ENCODE assay signal across 8 cellular contexts in the genomic region with DNA sequence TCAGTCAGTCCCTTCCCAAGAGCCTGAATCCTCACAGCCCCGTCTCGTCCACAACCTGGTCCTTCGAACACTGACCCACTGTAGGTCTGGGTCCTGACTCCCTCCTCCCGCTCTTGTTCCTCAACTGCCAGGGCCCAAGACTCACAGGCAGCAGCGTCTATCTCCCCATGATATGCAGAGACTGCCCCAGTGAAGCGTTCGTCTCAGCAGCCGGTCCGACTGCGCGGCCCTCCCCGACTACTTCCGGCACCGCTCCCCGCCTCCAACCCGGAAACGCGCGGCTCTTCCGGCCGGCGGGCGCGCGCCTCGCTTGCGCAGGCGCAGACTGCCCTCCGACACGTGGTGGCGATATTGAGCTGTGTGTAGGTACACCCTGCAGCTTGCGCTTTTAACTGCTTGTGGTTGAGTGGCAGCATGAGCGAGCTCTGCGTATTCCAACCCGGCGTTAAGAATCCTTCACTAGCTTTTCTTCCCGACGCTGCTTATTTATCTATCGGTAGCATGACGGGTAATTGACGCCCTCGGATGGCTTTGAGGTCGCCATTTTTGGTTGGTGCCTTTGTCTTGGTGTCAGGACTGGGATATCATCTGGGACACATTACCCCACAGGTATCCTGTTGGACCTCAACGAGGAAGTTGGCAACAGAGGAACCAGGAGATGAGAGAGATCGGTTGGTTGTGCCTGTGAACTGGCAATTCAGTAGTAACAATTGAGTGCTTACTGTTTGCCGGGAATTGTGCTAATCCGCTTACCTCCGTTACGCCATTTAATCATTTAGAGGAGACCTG. TPM values are rescaled to one million over a fixed set of nuclear protein-coding genes. Genes with fewer than 3 reads are reported as not detected.
DNase-seq lines count a peak whose midpoint lies in the region; ATAC-seq and TF ChIP-seq lines count a peak whose summit lies in the region.

A gene with protein sequence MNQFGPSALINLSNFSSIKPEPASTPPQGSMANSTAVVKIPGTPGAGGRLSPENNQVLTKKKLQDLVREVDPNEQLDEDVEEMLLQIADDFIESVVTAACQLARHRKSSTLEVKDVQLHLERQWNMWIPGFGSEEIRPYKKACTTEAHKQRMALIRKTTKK (minus strand): TSS at position 221 of the 789 bp plus-strand sequence. CDS start 20,986 bp downstream, outside the sequence.

- H3K36me3 ChIP-seq in PC-9 (ENCODE audit: low read depth) = no peaks in the 10 kb centered on the region

- H3K4me3 ChIP-seq in PC-9 = peak within 1 kb of the TSS; percentile 91

- peak within 1 kb of the TSS; percentile 93 for H2AFZ ChIP-seq in PC-9

- H4K20me1 ChIP-seq in PC-9 (ENCODE audit: insufficient read depth) = no peaks in the 10 kb centered on the region

- no peaks in the 10 kb centered on the region for H3K27me3 ChIP-seq in PC-9 (ENCODE audit: insufficient read depth, low read depth)

- peaks cover 22% of the 10 kb centered on the region for H3F3A ChIP-seq in PC-9 (ENCODE audit: insufficient read depth, low read depth)

- peak within 1 kb of the TSS; percentile 99 for H3K4me2 ChIP-seq in PC-9

- no peaks in the 10 kb centered on the region for H3K9me2 ChIP-seq in PC-9 (ENCODE audit: insufficient read depth)

- no peaks in the 10 kb centered on the region for H3K9me3 ChIP-seq in PC-9 (ENCODE audit: insufficient read depth, low read depth)

- BruUV-seq in PC-9 (replicated peaks; lab: Mats Ljungman, UMichigan) = TSS peak; percentile 90

- peak within 1 kb of the TSS; percentile 97 for H3K27ac Mint-ChIP-seq in activated T-cell treated with anti-CD3 and anti-CD28 coated beads, Interleukin-2, amount 50 U/mL, for 24 hours

- peak within 1 kb of the TSS; percentile 97 for H3K27ac ChIP-seq in PC-9

- DNase-seq in DMS53 treated with DMSO at 0.1 percent for 48 hours (lab: John Stamatoyannopoulos, UW; ENCODE audit: unreplicated experiment) = peak; percentile 96
- DNase-seq in KBM-7 = peak; percentile 99
- peak; percentile 81 to 85 for DNase-seq in PC-9
- peak; percentile 94 for DNase-seq in activated T-cell treated with anti-CD3 and anti-CD28 coated beads, Interleukin-2, amount 50 U/mL, for 24 hours
- peak; percentile 95 for DNase-seq in myocyte (ENCODE audit: low read depth)
- peak; percentile 82 to 83 for DNase-seq in stimulated activated CD8-positive, alpha-beta memory T cell treated with anti-CD3 and anti-CD28 coated beads, Interleukin-7, amount 100 ng/mL, for 48 hours (ENCODE audit: extremely low read depth in 1 of 2, low read depth in 1 of 2)

- H3K4me1 ChIP-seq in PC-9 (replicated peaks; ENCODE audit: insufficient read depth) = peaks cover 16% of the 10 kb centered on the region

- intact Hi-C loops in PC-9 (cut with micrococcal nuclease; ENCODE audit: unreplicated experiment) = loop anchor here (1.0 to 10.0 kb wide), 4 partner anchors 93 to 562 kb away; a partner anchor contains a TSS

- H3K9me3 Mint-ChIP-seq in activated T-cell treated with anti-CD3 and anti-CD28 coated beads, Interleukin-2, amount 50 U/mL, for 24 hours = no peaks in the 10 kb centered on the region

- peaks cover 24% of the 10 kb centered on the region for H3K79me2 ChIP-seq in PC-9 (ENCODE audit: low read depth)

- H3K4me1 Mint-ChIP-seq in activated T-cell treated with anti-CD3 and anti-CD28 coated beads, Interleukin-2, amount 50 U/mL, for 24 hours (ENCODE audit: low read depth) = peaks cover 48% of the 10 kb centered on the region

- POLR2A ChIA-PET in PC-9 (lab: Charles Lee; ENCODE audit: unreplicated experiment) = interaction anchor here (0.6 to 1.0 kb wide), 12 partner anchors 25 to 1937 kb away, joined by 3 to 45 read pairs (median 4); a partner anchor contains a TSS

- ATAC-seq in GM21619 (IDR thresholded peaks at IDR 0.05; ENCODE audit: unreplicated experiment) (peak; percentile 72), esophagus mucosa (peak; percentile 95)

- H3K4me3 Mint-ChIP-seq in activated T-cell treated with anti-CD3 and anti-CD28 coated beads, Interleukin-2, amount 50 U/mL, for 24 hours = peak within 1 kb of the TSS; percentile 98

- CTCF ChIA-PET in PC-9 (lab: Charles Lee) = interaction anchor here (0.5 to 1.3 kb wide), 10 partner anchors 93 to 291 kb away, joined by 3 to 23 read pairs (median 6); a partner anchor contains a TSS

- peaks cover 41% of the 10 kb centered on the region for H3K36me3 Mint-ChIP-seq in activated T-cell treated with anti-CD3 and anti-CD28 coated beads, Interleukin-2, amount 50 U/mL, for 24 hours (ENCODE audit: low read depth)

- in situ Hi-C loops in KBM-7 (cut with MboI; ENCODE audit: low pct_unique_long_range_greater_than_20kb, low sequenced_read_pairs) = loop anchor here (25.0 kb wide), 1 partner anchor 219 kb away; no protein-coding TSS in a partner anchor

- TF ChIP-seq CTCF in PC-9 (conservative IDR thresholded peaks at IDR 0.05) = no peak; the same call in 1 of the 2 replicates

- H3K27me3 Mint-ChIP-seq in activated T-cell treated with anti-CD3 and anti-CD28 coated beads, Interleukin-2, amount 50 U/mL, for 24 hours = no peaks in the 10 kb centered on the region

RNA-seq across cellular contexts. Expression of the gene that starts here (rescaled TPM):
- 19.9 and 28.4 TPM in 2 replicates for total RNA-seq in PC-9 (2021)
- 16.5 TPM for total RNA-seq in esophagus mucosa
- 44.7 and 58.6 TPM in 2 replicates for total RNA-seq in myocyte
- polyA plus RNA-seq in myocyte (2012) = 33.7 TPM

Comparison
In these comparisons a context has a peak if more than half of its experiments do, and no peak if none do; other contexts are left out.
1. Peak in every context shown above with its lines: DNase-seq, ATAC-seq, H3K4me3 ChIP-seq and H3K27ac ChIP-seq.